ENCODE assay signal across 9 cellular contexts in genomic region chr14:38989917-38990546, GRCh38.
DNase-seq lines count a peak whose midpoint lies in the region; ATAC-seq and TF ChIP-seq lines count a peak whose summit lies in the region.
"Had no signal": no experiment of that assay in that cellular context is flagged by ENCODE, and none has a peak within 500 bp of the region (broad histone marks: within the 10 kb centered on the region; RNA-seq: fewer than 3 reads in every experiment).

No MANE protein-coding gene starts in this region.

- ATAC-seq in GM18502 (IDR thresholded peaks at IDR 0.05; ENCODE audit: poor library complexity, unreplicated experiment), result peak; percentile 97
- peak; percentile 96 for ATAC-seq in GM21367 (IDR thresholded peaks at IDR 0.05; ENCODE audit: unreplicated experiment)
- ATAC-seq in HG03354 (IDR thresholded peaks at IDR 0.05; ENCODE audit: poor library complexity, severe bottlenecking, unreplicated experiment), result peak; percentile 96

- TF ChIP-seq CTCF in mammary epithelial cell (conservative IDR thresholded peaks at IDR 0.05 in 1 of 2, IDR thresholded peaks at IDR 0.05 in 1 of 2; ENCODE audit: extremely low read depth in 1 of 2, insufficient read depth in 1 of 2, low read depth in 1 of 2, low read length in 2 of 2), result no peak

- H3K27me3 ChIP-seq in mammary epithelial cell (ENCODE audit: insufficient read depth, low read length), result no peaks in the 10 kb centered on the region

- in situ Hi-C loops in mammary epithelial cell (cut with MboI; ENCODE audit: low sequenced_read_pairs in 2 of 2), result no loop called here

- 89% methylated on average over 2 of the region's 2 CpGs for WGBS in mammary epithelial cell (ENCODE audit: low coverage, missing lambda C conversion rate)

- H3K9me3 ChIP-seq in mammary epithelial cell (replicated peaks; ENCODE audit: insufficient read depth, low read length), result no peaks in the 10 kb centered on the region

- H3K79me2 ChIP-seq in mammary epithelial cell (ENCODE audit: insufficient read depth, low read length), result no peaks in the 10 kb centered on the region

- dilution Hi-C loops in mammary epithelial cell (cut with HindIII; ENCODE audit: low sequenced_read_pairs), result no loop called here

- BruUV-seq in mammary epithelial cell (replicated peaks; lab: Mats Ljungman, UMichigan), result no TSS peak

- H3K4me1 ChIP-seq in mammary epithelial cell (ENCODE audit: insufficient read depth, low read length), result peaks cover 4% of the 10 kb centered on the region

- CTCF ChIA-PET in mammary epithelial cell (lab: Charles Lee; ENCODE audit: low non-redundant PET), result no interaction called here

- H3K4me2 ChIP-seq in mammary epithelial cell (ENCODE audit: insufficient read depth, low read depth, low read length), result no peak overlapping the region

- no peak for DNase-seq in mammary epithelial cell
- DNase-seq in DMS79 treated with DMSO at 0.1 percent for 48 hours (lab: John Stamatoyannopoulos, UW), result no peak
- no peak for DNase-seq in activated naive CD4-positive, alpha-beta T cell (lab: John Stamatoyannopoulos, UW)
- DNase-seq in anterior cingulate cortex (lab: John Stamatoyannopoulos, UW), result no peak
- no peak for DNase-seq in DMS79 (lab: John Stamatoyannopoulos, UW)
- DNase-seq: kidney glomerular epithelial cell had no signal

- no peak overlapping the region for H3K27ac ChIP-seq in mammary epithelial cell (ENCODE audit: insufficient read depth, low read depth, low read length)

- H3K9ac ChIP-seq in mammary epithelial cell (ENCODE audit: insufficient read depth, low read length), result no peak overlapping the region

- H4K20me1 ChIP-seq in mammary epithelial cell (ENCODE audit: insufficient read depth, low read length), result no peaks in the 10 kb centered on the region

- no peaks in the 10 kb centered on the region for H3K36me3 ChIP-seq in mammary epithelial cell (ENCODE audit: insufficient read depth, low read length)

- peak overlapping the region; percentile 10 for H2AFZ ChIP-seq in mammary epithelial cell (ENCODE audit: low read depth, low read length)

- no peak overlapping the region for H3K4me3 ChIP-seq in mammary epithelial cell (replicated peaks in 1 of 3; ENCODE audit: insufficient read depth in 1 of 3, low read depth in 2 of 3, low read length in 3 of 3)

- intact Hi-C loops in mammary epithelial cell (cut with micrococcal nuclease), result no loop called here
